8 cellular contexts compared by ENCODE assay signal in genomic region chr13:44373601-44374347, GRCh38. TPM values are rescaled to one million over a fixed set of nuclear protein-coding genes. Genes with fewer than 3 reads are reported as not detected.
DNase-seq lines count a peak whose midpoint lies in the region; ATAC-seq, FAIRE-seq and TF ChIP-seq lines count a peak whose summit lies in the region.

TSS of gene SERP2 (plus strand) at chr13:44373824. CDS start at chr13:44374026, 202 bp downstream.

- H3K36me3 ChIP-seq in liver (ENCODE audit: control insufficient read depth in 4 of 4, insufficient read depth in 3 of 4, low read depth in 1 of 4, low read length in 3 of 4): no peaks in the 10 kb centered on the region
- no peaks in the 10 kb centered on the region for H3K36me3 ChIP-seq in HepG2 (replicated peaks in 1 of 2; ENCODE audit: control insufficient read depth in 1 of 2, insufficient read depth in 2 of 2, low read length in 2 of 2)
- no peaks in the 10 kb centered on the region for H3K36me3 ChIP-seq in bronchial epithelial cell (ENCODE audit: control insufficient read depth, insufficient read depth, low read length)
- no peaks in the 10 kb centered on the region for H3K36me3 ChIP-seq in kidney (ENCODE audit: control insufficient read depth in 1 of 2, insufficient read depth in 2 of 2, low read length in 2 of 2)

- H3K4me3 ChIP-seq in liver (ENCODE audit: low read depth in 1 of 3, low read length in 3 of 3): peak within 1 kb of the TSS; percentile 36 to 80 (median 79)
- H3K4me3 ChIP-seq in HepG2 (replicated peaks in 1 of 3; ENCODE audit: insufficient read depth in 1 of 3, low read depth in 2 of 3, low read length in 3 of 3): no peak within 1 kb of the TSS
- peak within 1 kb of the TSS; percentile 41 for H3K4me3 ChIP-seq in bronchial epithelial cell (ENCODE audit: low read depth, low read length)
- H3K4me3 ChIP-seq in kidney (ENCODE audit: low read length in 2 of 2): peak within 1 kb of the TSS; percentile 36 to 70

- CTCF ChIA-PET in HepG2 (lab: Yijun Ruan, JAX; ENCODE audit: low intra/inter-chr PET ratio, low total read pairs): no interaction called here

- no peak; the same call in 2 of the 3 replicates for ATAC-seq in HepG2
- ATAC-seq in stimulated activated effector memory CD8-positive, alpha-beta T cell treated with anti-CD3 and anti-CD28 coated beads, Interleukin-12 subunit alpha, Interleukin-12 subunit beta, amount 100 ng/mL, for 72 hours: peak; percentile 29

- in situ Hi-C loops in HepG2 (cut with HindIII; ENCODE audit: extremely low pct_ligation_motif_present, low pct_unique_long_range_greater_than_20kb): no loop called here

- no peaks in the 10 kb centered on the region for H3K36me3 Mint-ChIP-seq in stimulated activated effector memory CD8-positive, alpha-beta T cell treated with anti-CD3 and anti-CD28 coated beads, Interleukin-12 subunit alpha, Interleukin-12 subunit beta, amount 100 ng/mL, for 72 hours

- H3K27ac ChIP-seq in liver (ENCODE audit: low read depth in 1 of 2, low read length in 2 of 2): peak within 1 kb of the TSS in 1 of 2 donors; percentile 10
- no peak within 1 kb of the TSS for H3K27ac ChIP-seq in HepG2 (ENCODE audit: extremely low read length, insufficient read depth, low read length)
- H3K27ac ChIP-seq in kidney (ENCODE audit: low read depth in 2 of 2, low read length in 2 of 2): peak within 1 kb of the TSS in 1 of 2 donors; percentile 64

- no peak for FAIRE-seq in HepG2 (lab: Jason Lieb, UNC)
- FAIRE-seq in bronchial epithelial cell (lab: Jason Lieb, UNC): no peak
- FAIRE-seq in kidney (lab: Jason Lieb, UNC): no peak

- peaks cover 0 to 8% (median 3%) of the 10 kb centered on the region in 4 donors for H3K4me1 ChIP-seq in liver (ENCODE audit: control insufficient read depth in 4 of 4, insufficient read depth in 4 of 4, low read length in 3 of 4)
- peaks cover 16% of the 10 kb centered on the region for H3K4me1 ChIP-seq in HepG2 (ENCODE audit: insufficient read depth, low read length)
- peaks cover 0 to 2% of the 10 kb centered on the region in 2 donors for H3K4me1 ChIP-seq in kidney (ENCODE audit: control insufficient read depth in 1 of 2, insufficient read depth in 1 of 2, low read depth in 1 of 2, low read length in 2 of 2)

- DNase-seq in HepG2 (ENCODE audit: low spot score) (no peak), bronchial epithelial cell (ENCODE audit: low read depth) (no peak), kidney (peak; percentile 87), COLO829 (ENCODE audit: low spot score) (no peak), NCI-H1694 (lab: John Stamatoyannopoulos, UW) (no peak), SW480 (ENCODE audit: low spot score) (no peak)
- no peak for DNase-seq in stimulated activated effector memory CD8-positive, alpha-beta T cell treated with anti-CD3 and anti-CD28 coated beads, Interleukin-12 subunit alpha, Interleukin-12 subunit beta, amount 100 ng/mL, for 72 hours (ENCODE audit: low spot score in 2 of 2)

- TF ChIP-seq CTCF in liver (IDR thresholded peaks at IDR 0.05; ENCODE audit: low read depth, low read length, missing input control) (no peak), HepG2 (CRISPR knock-in tag; IDR thresholded peaks at IDR 0.05) (no peak), bronchial epithelial cell (IDR thresholded peaks at IDR 0.05; ENCODE audit: insufficient read depth, low read length, severe bottlenecking) (no peak), kidney (IDR thresholded peaks at IDR 0.05; ENCODE audit: borderline replicate concordance, extremely low read depth, insufficient read depth) (no peak)

- no peaks in the 10 kb centered on the region for H3K9me3 Mint-ChIP-seq in stimulated activated effector memory CD8-positive, alpha-beta T cell treated with anti-CD3 and anti-CD28 coated beads, Interleukin-12 subunit alpha, Interleukin-12 subunit beta, amount 100 ng/mL, for 72 hours

- BruUV-seq in HepG2 (replicated peaks; lab: Mats Ljungman, UMichigan): no TSS peak

- H3K9ac ChIP-seq in liver (ENCODE audit: low read depth in 1 of 2, low read length in 2 of 2) (peak within 1 kb of the TSS in 1 of 2 donors; percentile 40), HepG2 (ENCODE audit: insufficient read depth, low read depth, low read length) (no peak within 1 kb of the TSS), kidney (ENCODE audit: low read length in 2 of 2) (no peak within 1 kb of the TSS)

- H3K4me1 Mint-ChIP-seq in stimulated activated effector memory CD8-positive, alpha-beta T cell treated with anti-CD3 and anti-CD28 coated beads, Interleukin-12 subunit alpha, Interleukin-12 subunit beta, amount 100 ng/mL, for 72 hours: peaks cover 7% of the 10 kb centered on the region

- no peak within 1 kb of the TSS for H3K4me2 ChIP-seq in HepG2 (ENCODE audit: low read depth, low read length)

- no peak for TF ChIP-seq POLR2A in HepG2 (IDR thresholded peaks at IDR 0.05; ENCODE audit: insufficient read depth in 1 of 2, low read depth in 2 of 2, low read length in 2 of 2)

- intact Hi-C loops in HepG2 (cut with micrococcal nuclease; ENCODE audit: unreplicated experiment): loop anchor here (1.0 kb wide), 1 partner anchor 23 kb away; no protein-coding TSS in a partner anchor
- intact Hi-C loops in kidney (cut with DNase I): no loop called here

- no peak within 1 kb of the TSS for H2AFZ ChIP-seq in HepG2 (ENCODE audit: low read length)

- TF ChIP-seq EP300 in HepG2 (IDR thresholded peaks at IDR 0.05; ENCODE audit: low read depth in 2 of 2, low read length in 2 of 2): no peak
- TF ChIP-seq EP300 in HepG2 (CRISPR knock-in tag; IDR thresholded peaks at IDR 0.05; ENCODE audit: borderline replicate concordance): no peak

- WGBS in liver: 4% methylated on average over 82 of the region's 83 CpGs
- WGBS in HepG2 (ENCODE audit: low lambda C conversion rate): 54% methylated on average over 45 of the region's 83 CpGs

- no peaks in the 10 kb centered on the region for H3K9me3 ChIP-seq in liver (ENCODE audit: control insufficient read depth in 4 of 4, low read length in 3 of 4)
- H3K9me3 ChIP-seq in HepG2 (ENCODE audit: low read length): no peaks in the 10 kb centered on the region
- no peaks in the 10 kb centered on the region for H3K9me3 ChIP-seq in kidney (ENCODE audit: control insufficient read depth in 1 of 2, low read length in 2 of 2)

- H3K27me3 ChIP-seq in liver (ENCODE audit: control insufficient read depth in 4 of 4, insufficient read depth in 4 of 4, low read length in 3 of 4) (no peaks in the 10 kb centered on the region), HepG2 (ENCODE audit: control insufficient read depth in 1 of 2, insufficient read depth in 2 of 2, low read length in 2 of 2) (peaks cover 0 to 9% of the 10 kb centered on the region in 2 experiments; a peak in 2 of 5 replicates), bronchial epithelial cell (ENCODE audit: control insufficient read depth, insufficient read depth, low read length) (no peaks in the 10 kb centered on the region)

- no peaks in the 10 kb centered on the region for H3K79me2 ChIP-seq in HepG2 (ENCODE audit: insufficient read depth, low read length)

- H4K20me1 ChIP-seq in HepG2 (ENCODE audit: insufficient read depth, low read length): no peaks in the 10 kb centered on the region

- H3K4me3 Mint-ChIP-seq in stimulated activated effector memory CD8-positive, alpha-beta T cell treated with anti-CD3 and anti-CD28 coated beads, Interleukin-12 subunit alpha, Interleukin-12 subunit beta, amount 100 ng/mL, for 72 hours: peak within 1 kb of the TSS; percentile 38

- no peak within 1 kb of the TSS for H3K27ac Mint-ChIP-seq in stimulated activated effector memory CD8-positive, alpha-beta T cell treated with anti-CD3 and anti-CD28 coated beads, Interleukin-12 subunit alpha, Interleukin-12 subunit beta, amount 100 ng/mL, for 72 hours

- POLR2A ChIA-PET in HepG2 (lab: Yijun Ruan, JAX): no interaction called here

- no peak for TF ChIP-seq RAD21 in liver (IDR thresholded peaks at IDR 0.05)
- TF ChIP-seq RAD21 in HepG2 (CRISPR knock-in tag; IDR thresholded peaks at IDR 0.05): no peak

TF ChIP-seq in liver, 16 proteins besides CTCF, POLR2A, EP300 and RAD21 (continues in another document):
- TF ChIP-seq TAF1 (conservative IDR thresholded peaks at IDR 0.05) (no peak), ATF3 (IDR thresholded peaks at IDR 0.05) (no peak)

TF ChIP-seq in HepG2, 621 proteins besides CTCF, POLR2A, EP300 and RAD21 (continues in another document):
- TF ChIP-seq TBL1XR1 (IDR thresholded peaks at IDR 0.05; ENCODE audit: borderline replicate concordance, low read length, partially characterized antibody): no peak
- no peak for TF ChIP-seq ZFP1 (CRISPR knock-in tag; IDR thresholded peaks at IDR 0.05)
- TF ChIP-seq SRSF4 (IDR thresholded peaks at IDR 0.05; ENCODE audit: low read depth, low read length, poor library complexity, severe bottlenecking): no peak
- TF ChIP-seq ZNF570 (CRISPR knock-in tag; IDR thresholded peaks at IDR 0.05; ENCODE audit: borderline replicate concordance): no peak
- no peak for TF ChIP-seq ZNF10 (CRISPR knock-in tag; IDR thresholded peaks at IDR 0.05; ENCODE audit: borderline replicate concordance, low read depth)
- TF ChIP-seq YY1 (IDR thresholded peaks at IDR 0.05; ENCODE audit: insufficient read depth, insufficient replicate concordance, low read depth, low read length): no peak

RNA-seq across cellular contexts. Expression of gene SERP2, which starts in this region (rescaled TPM):
- total RNA-seq in liver (1 to 10 TPM; 2.0 to 2.8 TPM), HepG2 (2016; rRNA removed; fragmentation: Illumina TruSeq; extraction: Trizol) (not detected in 2 replicates), bronchial epithelial cell (0.77 and 1.1 TPM in 2 replicates), kidney (9.7 TPM)
- polyA plus RNA-seq in liver (1 to 10 TPM; 4.3 to 4.6 TPM), HepG2 (2011; rRNA removed) (not detected in 2 replicates), kidney (ENCODE audit: insufficient read depth, low read depth, low replicate concordance) (11.0 TPM)
- total RNA-seq in HepG2 (2016; cell fraction: cytosol; rRNA removed; fragmentation: Illumina TruSeq; extraction: Trizol; ENCODE audit: low read depth): not detected in 2 replicates
- total RNA-seq in HepG2 (2016; cell fraction: insoluble cytoplasmic fraction; rRNA removed; fragmentation: Illumina TruSeq; extraction: Trizol): not detected in 2 replicates
- total RNA-seq in HepG2 (2016; cell fraction: membrane; rRNA removed; fragmentation: Illumina TruSeq; extraction: Trizol): not detected in 2 replicates
- total RNA-seq in HepG2 (2016; cell fraction: nucleus; rRNA removed; fragmentation: Illumina TruSeq; extraction: Trizol): not detected in 2 replicates
- not detected in 2 replicates for polyA plus RNA-seq in HepG2 (2011; cell fraction: cytosol; rRNA removed)
- not detected in 2 replicates for polyA plus RNA-seq in HepG2 (2011; cell fraction: nucleus; rRNA removed)
- polyA plus RNA-seq in HepG2 (2012): not detected in 2 replicates
- not detected in 2 replicates for polyA plus RNA-seq in HepG2 (2016; cell fraction: cytosol; fragmentation: Illumina TruSeq; extraction: Trizol; ENCODE audit: low read depth)
- polyA plus RNA-seq in HepG2 (2016; cell fraction: insoluble cytoplasmic fraction; fragmentation: Illumina TruSeq; extraction: Trizol; ENCODE audit: low read depth): not detected in 2 replicates
- polyA plus RNA-seq in HepG2 (2016; cell fraction: membrane; fragmentation: Illumina TruSeq; extraction: Trizol; ENCODE audit: low read depth): not detected in 2 replicates
- polyA plus RNA-seq in HepG2 (2016; cell fraction: nucleus; fragmentation: Illumina TruSeq; extraction: Trizol; ENCODE audit: insufficient read depth, low read depth): not detected in 2 replicates
- polyA minus RNA-seq in HepG2 (2011; rRNA and poly(A)+ RNA removed; ENCODE audit: low replicate concordance): not detected in 2 replicates
- polyA minus RNA-seq in HepG2 (2011; cell fraction: cytosol; rRNA and poly(A)+ RNA removed): not detected in 2 replicates
- not detected in 2 replicates for polyA minus RNA-seq in HepG2 (2011; cell fraction: nucleus; rRNA and poly(A)+ RNA removed)

Comparison
In these comparisons a context has a peak if more than half of its experiments do, and no peak if none do; other contexts are left out.
1. H3K4me3 ChIP-seq: peak in liver (3 of 3), bronchial epithelial cell (single experiment) and kidney (2 of 2); none in HepG2 (0 of 3).